Comparison of ENCODE assay signal across 11 cellular contexts in the genomic region with DNA sequence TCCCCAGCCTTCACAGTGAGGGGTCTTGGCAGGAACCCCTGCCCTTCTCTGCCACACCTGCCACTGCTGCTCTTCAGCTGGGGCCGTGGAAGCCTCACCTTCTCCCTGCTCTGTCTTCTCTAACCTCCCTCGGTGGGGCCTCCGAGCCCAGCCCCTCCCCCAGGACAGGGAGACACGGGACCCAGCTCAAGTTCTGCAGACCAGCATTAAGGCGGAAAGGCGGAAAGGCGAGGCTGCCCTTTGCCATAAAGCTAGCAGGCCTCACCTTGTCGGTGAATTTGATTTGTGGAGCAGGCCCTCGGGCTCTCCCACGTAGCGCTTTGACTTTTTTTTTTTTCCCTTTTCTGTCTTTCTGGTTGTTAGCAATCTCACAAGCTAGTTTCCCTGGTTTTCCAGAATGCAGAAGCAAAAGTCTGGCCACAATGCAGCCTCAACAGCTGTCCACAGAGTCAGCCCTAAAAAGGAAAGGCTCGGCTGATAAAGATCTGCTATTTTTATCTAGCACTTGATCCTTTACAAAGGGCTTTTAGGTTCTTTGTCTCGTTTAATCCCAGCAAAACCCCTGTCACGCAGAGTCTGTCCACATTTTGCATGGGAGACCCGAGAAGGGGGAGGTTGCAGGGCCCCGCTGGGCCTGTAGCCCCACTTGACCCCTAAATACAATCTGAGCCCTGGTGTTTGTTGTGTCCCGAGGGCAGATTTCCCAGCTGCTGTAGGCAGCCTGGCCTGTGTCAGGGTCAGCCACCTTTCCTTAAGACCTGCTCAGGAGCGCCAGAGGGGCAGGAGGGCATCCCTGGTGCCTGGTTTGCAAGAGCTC. TPM values are rescaled to one million over a fixed set of nuclear protein-coding genes. Genes with fewer than 3 reads are reported as not detected.
DNase-seq lines count a peak whose midpoint lies in the region; ATAC-seq, FAIRE-seq and TF ChIP-seq lines count a peak whose summit lies in the region.
"Had no signal": no experiment of that assay in that cellular context is flagged by ENCODE, and none has a peak within 500 bp of the region (broad histone marks: within the 10 kb centered on the region; RNA-seq: fewer than 3 reads in every experiment).

No MANE protein-coding gene starts in this region.

- H3K4me1 ChIP-seq in endocrine pancreas (ENCODE audit: control insufficient read depth, insufficient read depth, low read length): no peaks in the 10 kb centered on the region

- no peaks in the 10 kb centered on the region for H3K27me3 ChIP-seq in endocrine pancreas (ENCODE audit: control insufficient read depth, insufficient read depth, low read length)

- no peaks in the 10 kb centered on the region for H3K9me3 ChIP-seq in endocrine pancreas (ENCODE audit: control insufficient read depth, low read length)
- H3K9me3 ChIP-seq: upper lobe of left lung had no signal

- no peak overlapping the region for H3K4me3 ChIP-seq in endocrine pancreas (ENCODE audit: control insufficient read depth, insufficient read depth, low read length)
- H3K4me3 ChIP-seq: upper lobe of left lung had no signal

- ATAC-seq in sciatic nerve (no peak), HG03571 (IDR thresholded peaks at IDR 0.05; ENCODE audit: unreplicated experiment) (no peak)

- DNase-seq in GM12892 (ENCODE audit: insufficient read length) (no peak), NCI-H2227 (lab: John Stamatoyannopoulos, UW; ENCODE audit: unreplicated experiment) (peak; percentile 39), pons (ENCODE audit: low spot score) (peak; percentile 49), sciatic nerve (ENCODE audit: low spot score) (no peak), NCI-H2171 treated with DMSO at 0.1 percent for 48 hours (lab: John Stamatoyannopoulos, UW) (no peak), NCI-H748 treated with DMSO at 0.1 percent for 48 hours (lab: John Stamatoyannopoulos, UW) (no peak)
- DNase-seq: activated naive CD8-positive, alpha-beta T cell treated with anti-CD3 and anti-CD28 coated beads, Interleukin-2, amount 10 ng/mL, durations not matched to agents 7 days and 5 days had no signal

- FAIRE-seq in GM12892 (lab: Jason Lieb, UNC): peak; percentile 42

- TF ChIP-seq POLR2A in GM12892 (IDR thresholded peaks at IDR 0.05; ENCODE audit: low read depth, low read length): no peak

- intact Hi-C loops in sciatic nerve (cut with DNase I): no loop called here

- peaks cover 2% of the 10 kb centered on the region for H3K36me3 ChIP-seq in endocrine pancreas (ENCODE audit: control insufficient read depth, insufficient read depth, low read length)
- H3K36me3 ChIP-seq: upper lobe of left lung had no signal

- H3K9ac ChIP-seq in endocrine pancreas (ENCODE audit: control insufficient read depth, insufficient read depth, low read length): peak overlapping the region; percentile 44

RNA-seq across cellular contexts. Expression of a gene that starts 6.0 kb away (rescaled TPM):
- polyA plus RNA-seq in GM12892 (2012; ENCODE audit: missing spikeins): 52.2 TPM
- 136 TPM for total RNA-seq in sciatic nerve

RNA-seq across cellular contexts. Expression of a gene that starts 54.3 kb away (rescaled TPM):
- polyA plus RNA-seq in GM12892 (2012; ENCODE audit: missing spikeins): 15.5 TPM
- total RNA-seq in sciatic nerve: 0.18 TPM
- total RNA-seq: G401 had no signal

Comparison
In these comparisons a context has a peak if more than half of its experiments do, and no peak if none do; other contexts are left out.
1. DNase-seq: peak in NCI-H2227 (single experiment) and pons (single experiment); none in GM12892 (single experiment), sciatic nerve (single experiment), NCI-H2171 treated with DMSO at 0.1 percent for 48 hours (single experiment) and NCI-H748 treated with DMSO at 0.1 percent for 48 hours (single experiment).